ENCODE assay signal across 8 cellular contexts in the genomic region with DNA sequence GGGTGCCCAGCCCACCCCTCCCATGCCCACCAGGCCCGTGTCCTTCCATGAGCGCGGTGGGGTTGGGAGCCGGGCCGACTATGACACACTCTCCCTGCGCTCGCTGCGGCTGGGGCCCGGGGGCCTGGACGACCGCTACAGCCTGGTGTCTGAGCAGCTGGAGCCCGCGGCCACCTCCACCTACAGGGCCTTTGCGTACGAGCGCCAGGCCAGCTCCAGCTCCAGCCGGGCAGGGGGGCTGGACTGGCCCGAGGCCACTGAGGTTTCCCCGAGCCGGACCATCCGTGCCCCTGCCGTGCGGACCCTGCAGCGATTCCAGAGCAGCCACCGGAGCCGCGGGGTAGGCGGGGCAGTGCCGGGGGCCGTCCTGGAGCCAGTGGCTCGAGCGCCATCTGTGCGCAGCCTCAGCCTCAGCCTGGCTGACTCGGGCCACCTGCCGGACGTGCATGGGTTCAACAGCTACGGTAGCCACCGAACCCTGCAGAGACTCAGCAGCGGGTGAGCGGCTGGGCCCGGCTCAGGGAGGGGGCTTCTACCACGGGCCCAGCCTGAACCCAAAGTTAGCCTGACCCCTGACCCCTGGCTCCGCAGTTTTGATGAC. TPM values are rescaled to one million over a fixed set of nuclear protein-coding genes. Genes with fewer than 3 reads are reported as not detected.
DNase-seq lines count a peak whose midpoint lies in the region; ATAC-seq and TF ChIP-seq lines count a peak whose summit lies in the region.

No MANE protein-coding gene starts in this region.

- H3K4me1 ChIP-seq in CD8-positive, alpha-beta memory T cell (ENCODE audit: insufficient read depth, low read length) = peaks cover 4% of the 10 kb centered on the region
- H3K4me1 ChIP-seq in GM23338 (ENCODE audit: insufficient read depth) = peaks cover 6% of the 10 kb centered on the region

- H3K36me3 ChIP-seq in CD8-positive, alpha-beta memory T cell (ENCODE audit: insufficient read depth, low read length) = no peaks in the 10 kb centered on the region
- no peaks in the 10 kb centered on the region for H3K36me3 ChIP-seq in GM23338 (ENCODE audit: insufficient read depth)

- no peaks in the 10 kb centered on the region for H3F3A ChIP-seq in GM23338 (replicated peaks; ENCODE audit: low read depth)

- no peaks in the 10 kb centered on the region for H4K20me1 ChIP-seq in GM23338 (replicated peaks; ENCODE audit: insufficient read depth)

- H3K27me3 Mint-ChIP-seq in CD8-positive, alpha-beta memory T cell = peaks cover 0 to 2% of the 10 kb centered on the region in 2 donors
- H3K27me3 Mint-ChIP-seq in GM23338 (ENCODE audit: insufficient read depth, low read depth, poor library complexity) = peaks cover 11% of the 10 kb centered on the region

- TF ChIP-seq CTCF in GM23338 (conservative IDR thresholded peaks at IDR 0.05; ENCODE audit: low read depth in 2 of 2) = no peak; a peak in 1 of 4 replicates

- H2AFZ ChIP-seq in GM23338 = no peak overlapping the region

- peak in 4 of 5 donors; percentile 36 to 72 (median 42) for DNase-seq in CD8-positive, alpha-beta memory T cell
- peak; percentile 86 for DNase-seq in NCI-H82 (lab: John Stamatoyannopoulos, UW)
- DNase-seq in astrocyte of the hippocampus (ENCODE audit: low read depth, low spot score) = peak; percentile 87
- peak; percentile 61 to 81 for DNase-seq in lung microvascular endothelial cell (ENCODE audit: low read depth in 2 of 2)
- no peak for DNase-seq in NCI-H187 treated with DMSO at 0.1 percent for 48 hours (lab: John Stamatoyannopoulos, UW)
- no peak for DNase-seq in GM23338 (ENCODE audit: low spot score)

- peak; percentile 76 for ATAC-seq in GM21360 (IDR thresholded peaks at IDR 0.05; ENCODE audit: unreplicated experiment)
- ATAC-seq in GM21447 (IDR thresholded peaks at IDR 0.05; ENCODE audit: unreplicated experiment) = no peak
- no peak for ATAC-seq in GM23338

- peak overlapping the region in 5 of 7 donors; percentile 1 to 53 (median 47) for H3K4me3 Mint-ChIP-seq in CD8-positive, alpha-beta memory T cell
- H3K4me3 Mint-ChIP-seq in GM23338 = no peak overlapping the region

- no peak overlapping the region for H3K27ac ChIP-seq in CD8-positive, alpha-beta memory T cell (ENCODE audit: low read depth, low read length)
- H3K27ac ChIP-seq in GM23338 (ENCODE audit: low read depth) = no peak overlapping the region

- H3K27ac Mint-ChIP-seq in CD8-positive, alpha-beta memory T cell = no peak overlapping the region
- H3K27ac Mint-ChIP-seq in GM23338 = no peak overlapping the region

- H3K9me2 ChIP-seq in GM23338 (ENCODE audit: insufficient read depth) = no peaks in the 10 kb centered on the region

- POLR2A ChIA-PET in CD8-positive, alpha-beta memory T cell (lab: Charles Lee) = interaction anchor here (1.3 to 1.8 kb wide), 3 partner anchors 9 to 28 kb away, joined by 3 to 22 read pairs (median 3); no protein-coding TSS in a partner anchor

- no peaks in the 10 kb centered on the region for H3K27me3 ChIP-seq in CD8-positive, alpha-beta memory T cell (ENCODE audit: insufficient read depth, low read length, poor library complexity, severe bottlenecking)
- H3K27me3 ChIP-seq in GM23338 (ENCODE audit: insufficient read depth) = no peaks in the 10 kb centered on the region

- CTCF ChIA-PET in CD8-positive, alpha-beta memory T cell (lab: Charles Lee) = interaction anchor here (0.8 to 2.2 kb wide), 15 partner anchors 10 to 146 kb away, joined by 3 to 17 read pairs (median 4); no protein-coding TSS in a partner anchor

- H3K9me3 ChIP-seq in CD8-positive, alpha-beta memory T cell (ENCODE audit: low read length) = no peaks in the 10 kb centered on the region

- peaks cover 0 to 11% (median 0%) of the 10 kb centered on the region in 3 donors for H3K4me1 Mint-ChIP-seq in CD8-positive, alpha-beta memory T cell
- peaks cover 2% of the 10 kb centered on the region; the same call in 1 of the 3 replicates for H3K4me1 Mint-ChIP-seq in GM23338

- H3K9me3 Mint-ChIP-seq in CD8-positive, alpha-beta memory T cell = no peaks in the 10 kb centered on the region
- peaks cover 15% of the 10 kb centered on the region for H3K9me3 Mint-ChIP-seq in GM23338

- no peak overlapping the region for H3K4me3 ChIP-seq in CD8-positive, alpha-beta memory T cell (ENCODE audit: low read length)
- H3K4me3 ChIP-seq in GM23338 = no peak overlapping the region

- no peak overlapping the region for H3K4me2 ChIP-seq in GM23338

- H3K79me2 ChIP-seq in GM23338 (replicated peaks; ENCODE audit: insufficient read depth) = no peaks in the 10 kb centered on the region

- H3K36me3 Mint-ChIP-seq in CD8-positive, alpha-beta memory T cell = no peaks in the 10 kb centered on the region
- H3K36me3 Mint-ChIP-seq in GM23338 (ENCODE audit: low read depth) = peaks cover 14% of the 10 kb centered on the region; the same call in 2 of the 3 replicates

TF ChIP-seq in GM23338, 12 proteins besides CTCF, POLR2A, EP300 and RAD21:
- TF ChIP-seq, protein P1, sequence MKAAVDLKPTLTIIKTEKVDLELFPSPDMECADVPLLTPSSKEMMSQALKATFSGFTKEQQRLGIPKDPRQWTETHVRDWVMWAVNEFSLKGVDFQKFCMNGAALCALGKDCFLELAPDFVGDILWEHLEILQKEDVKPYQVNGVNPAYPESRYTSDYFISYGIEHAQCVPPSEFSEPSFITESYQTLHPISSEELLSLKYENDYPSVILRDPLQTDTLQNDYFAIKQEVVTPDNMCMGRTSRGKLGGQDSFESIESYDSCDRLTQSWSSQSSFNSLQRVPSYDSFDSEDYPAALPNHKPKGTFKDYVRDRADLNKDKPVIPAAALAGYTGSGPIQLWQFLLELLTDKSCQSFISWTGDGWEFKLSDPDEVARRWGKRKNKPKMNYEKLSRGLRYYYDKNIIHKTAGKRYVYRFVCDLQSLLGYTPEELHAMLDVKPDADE (IDR thresholded peaks at IDR 0.05) = no peak
- TF ChIP-seq ZNF331 (CRISPR knock-in tag; IDR thresholded peaks at IDR 0.05; ENCODE audit: low read depth) = no peak
- no peak for TF ChIP-seq EZH2 (IDR thresholded peaks at IDR 0.05; ENCODE audit: low read depth, unreplicated experiment)
- no peak for TF ChIP-seq JUNB (IDR thresholded peaks at IDR 0.05; ENCODE audit: unreplicated experiment)
- TF ChIP-seq, protein P2, sequence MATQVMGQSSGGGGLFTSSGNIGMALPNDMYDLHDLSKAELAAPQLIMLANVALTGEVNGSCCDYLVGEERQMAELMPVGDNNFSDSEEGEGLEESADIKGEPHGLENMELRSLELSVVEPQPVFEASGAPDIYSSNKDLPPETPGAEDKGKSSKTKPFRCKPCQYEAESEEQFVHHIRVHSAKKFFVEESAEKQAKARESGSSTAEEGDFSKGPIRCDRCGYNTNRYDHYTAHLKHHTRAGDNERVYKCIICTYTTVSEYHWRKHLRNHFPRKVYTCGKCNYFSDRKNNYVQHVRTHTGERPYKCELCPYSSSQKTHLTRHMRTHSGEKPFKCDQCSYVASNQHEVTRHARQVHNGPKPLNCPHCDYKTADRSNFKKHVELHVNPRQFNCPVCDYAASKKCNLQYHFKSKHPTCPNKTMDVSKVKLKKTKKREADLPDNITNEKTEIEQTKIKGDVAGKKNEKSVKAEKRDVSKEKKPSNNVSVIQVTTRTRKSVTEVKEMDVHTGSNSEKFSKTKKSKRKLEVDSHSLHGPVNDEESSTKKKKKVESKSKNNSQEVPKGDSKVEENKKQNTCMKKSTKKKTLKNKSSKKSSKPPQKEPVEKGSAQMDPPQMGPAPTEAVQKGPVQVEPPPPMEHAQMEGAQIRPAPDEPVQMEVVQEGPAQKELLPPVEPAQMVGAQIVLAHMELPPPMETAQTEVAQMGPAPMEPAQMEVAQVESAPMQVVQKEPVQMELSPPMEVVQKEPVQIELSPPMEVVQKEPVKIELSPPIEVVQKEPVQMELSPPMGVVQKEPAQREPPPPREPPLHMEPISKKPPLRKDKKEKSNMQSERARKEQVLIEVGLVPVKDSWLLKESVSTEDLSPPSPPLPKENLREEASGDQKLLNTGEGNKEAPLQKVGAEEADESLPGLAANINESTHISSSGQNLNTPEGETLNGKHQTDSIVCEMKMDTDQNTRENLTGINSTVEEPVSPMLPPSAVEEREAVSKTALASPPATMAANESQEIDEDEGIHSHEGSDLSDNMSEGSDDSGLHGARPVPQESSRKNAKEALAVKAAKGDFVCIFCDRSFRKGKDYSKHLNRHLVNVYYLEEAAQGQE (IDR thresholded peaks at IDR 0.05; ENCODE audit: unreplicated experiment) = no peak
- no peak for TF ChIP-seq CREB1 (CRISPR knock-in tag; IDR thresholded peaks at IDR 0.05; ENCODE audit: low read depth)
- no peak for TF ChIP-seq STAT1 (IDR thresholded peaks at IDR 0.05; ENCODE audit: unreplicated experiment)
TF ChIP-seq in GM23338: peak in this region for 0.

RNA-seq across cellular contexts. Expression of a gene that starts 3.0 kb away (rescaled TPM):
- not detected for total RNA-seq in CD8-positive, alpha-beta memory T cell
- polyA plus RNA-seq in CD8-positive, alpha-beta memory T cell = 1.1 TPM
- total RNA-seq in lung microvascular endothelial cell = 0.22 and 0.40 TPM in 2 replicates
- total RNA-seq in GM23338 (2014; rRNA removed; shearing (Covaris generic)) = 18.7 and 23.0 TPM in 2 replicates
- 6.1 and 7.2 TPM in 2 replicates for polyA plus RNA-seq in GM23338 (2016; fragmentation: Nextera tagmentation; extraction: Ambion mirVana)

RNA-seq across cellular contexts. Expression of a gene that starts 17.8 kb away (rescaled TPM):
- 10 to 100 TPM; 54.2 to 59.4 TPM for total RNA-seq in CD8-positive, alpha-beta memory T cell
- 267 TPM for polyA plus RNA-seq in CD8-positive, alpha-beta memory T cell
- 32.9 and 35.7 TPM in 2 replicates for total RNA-seq in lung microvascular endothelial cell
- 59.1 and 63.0 TPM in 2 replicates for total RNA-seq in GM23338 (2014; rRNA removed; shearing (Covaris generic))
- polyA plus RNA-seq in GM23338 (2016; fragmentation: Nextera tagmentation; extraction: Ambion mirVana) = 72.2 and 96.2 TPM in 2 replicates

RNA-seq across cellular contexts. Expression of a gene that starts 27.7 kb away (rescaled TPM):
- total RNA-seq in CD8-positive, alpha-beta memory T cell = under 1 TPM; 0.47 to 0.81 TPM
- 0.31 TPM for polyA plus RNA-seq in CD8-positive, alpha-beta memory T cell
- 0.20 and 0.65 TPM in 2 replicates for total RNA-seq in lung microvascular endothelial cell
- total RNA-seq in GM23338 (2014; rRNA removed; shearing (Covaris generic)) = 55.2 and 92.6 TPM in 2 replicates
- 49.9 and 53.5 TPM in 2 replicates for polyA plus RNA-seq in GM23338 (2016; fragmentation: Nextera tagmentation; extraction: Ambion mirVana)

RNA-seq across cellular contexts. Expression of a gene that starts 44.8 kb away (rescaled TPM):
- total RNA-seq in CD8-positive, alpha-beta memory T cell = 10 to 100 TPM; 25.3 to 26.4 TPM
- polyA plus RNA-seq in CD8-positive, alpha-beta memory T cell = 12.2 TPM
- 0.44 and 0.99 TPM in 2 replicates for total RNA-seq in lung microvascular endothelial cell
- total RNA-seq in GM23338 (2014; rRNA removed; shearing (Covaris generic)) = 6.5 and 10.2 TPM in 2 replicates
- 7.5 and 9.0 TPM in 2 replicates for polyA plus RNA-seq in GM23338 (2016; fragmentation: Nextera tagmentation; extraction: Ambion mirVana)

RNA-seq across cellular contexts. Expression of a gene that starts 53.0 kb away (rescaled TPM):
- 10 to 100 TPM; 26.2 to 28.4 TPM for total RNA-seq in CD8-positive, alpha-beta memory T cell
- 11.5 TPM for polyA plus RNA-seq in CD8-positive, alpha-beta memory T cell
- total RNA-seq in lung microvascular endothelial cell = 21.8 and 31.7 TPM in 2 replicates
- 46.6 and 145 TPM in 2 replicates for total RNA-seq in GM23338 (2014; rRNA removed; shearing (Covaris generic))
- 22.7 and 23.8 TPM in 2 replicates for polyA plus RNA-seq in GM23338 (2016; fragmentation: Nextera tagmentation; extraction: Ambion mirVana)

Comparison
In these comparisons a context has a peak if more than half of its experiments do, and no peak if none do; other contexts are left out.
1. DNase-seq: peak in CD8-positive, alpha-beta memory T cell (4 of 5), NCI-H82 (single experiment), astrocyte of the hippocampus (single experiment) and lung microvascular endothelial cell (2 of 2); none in NCI-H187 treated with DMSO at 0.1 percent for 48 hours (single experiment) and GM23338 (single experiment).
2. RNA of a gene that starts 3.0 kb away (total RNA-seq): 18.7 to 23.0 TPM in GM23338; 0.22 to 0.40 TPM in lung microvascular endothelial cell and not detected in CD8-positive, alpha-beta memory T cell; every median in the first group is over 10 times any median in the second.
3. RNA of a gene that starts 27.7 kb away (total RNA-seq): 55.2 to 92.6 TPM in GM23338; 0.47 to 0.81 TPM in CD8-positive, alpha-beta memory T cell and 0.20 to 0.65 TPM in lung microvascular endothelial cell; every median in the first group is over 10 times any median in the second.